8 cellular contexts compared by ENCODE assay signal in the genomic region with DNA sequence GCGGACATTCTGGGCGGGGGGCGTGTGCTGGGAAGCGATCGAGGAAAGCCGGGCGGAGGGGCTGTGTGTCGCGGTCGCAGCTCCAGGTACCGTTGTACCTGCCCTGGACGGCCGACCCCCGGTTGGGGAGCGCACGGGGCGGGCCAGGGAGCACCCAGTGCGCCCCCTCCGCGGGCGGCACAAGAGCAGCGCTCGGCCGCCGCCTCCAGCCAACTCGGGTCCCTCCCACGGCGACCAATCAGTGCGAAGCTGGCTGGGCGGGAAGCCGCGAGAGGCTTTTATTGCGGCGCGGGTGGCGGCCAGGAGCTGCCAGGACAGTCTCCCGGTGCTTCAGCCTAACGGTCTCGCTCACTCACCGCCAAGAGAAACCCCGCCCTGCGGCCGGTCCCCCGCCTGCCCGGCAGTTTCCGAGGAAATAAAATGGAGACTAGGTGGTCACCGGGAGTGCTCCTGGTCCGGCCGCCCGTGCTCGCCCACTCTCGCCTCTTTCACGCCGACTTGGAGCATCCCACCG. TPM values are rescaled to one million over a fixed set of nuclear protein-coding genes. Genes with fewer than 3 reads are reported as not detected.
A peak's percentile ranks its signal among the peaks of the same experiment; 100 is the strongest.
DNase-seq lines count a peak whose midpoint lies in the region; ATAC-seq, FAIRE-seq and TF ChIP-seq lines count a peak whose summit lies in the region.

No MANE protein-coding gene starts in this region.

- H3K36me3 ChIP-seq in right lobe of liver (no peaks in the 10 kb centered on the region), HepG2 (replicated peaks in 1 of 2; ENCODE audit: control insufficient read depth in 1 of 2, insufficient read depth in 2 of 2, low read length in 2 of 2) (no peaks in the 10 kb centered on the region), endodermal cell (ENCODE audit: control insufficient read depth, insufficient read depth, low read length) (no peaks in the 10 kb centered on the region), mesodermal cell (ENCODE audit: control insufficient read depth, insufficient read depth, low read length) (no peaks in the 10 kb centered on the region), tibial nerve (no peaks in the 10 kb centered on the region)

- POLR2A ChIA-PET in HepG2 (lab: Yijun Ruan, JAX) = no interaction called here

- TF ChIP-seq RAD21 in HepG2 (CRISPR knock-in tag; IDR thresholded peaks at IDR 0.05) = no peak

- H4K20me1 ChIP-seq in HepG2 (ENCODE audit: insufficient read depth, low read length) = no peaks in the 10 kb centered on the region

- H3K4me1 ChIP-seq in right lobe of liver (peaks cover 0 to 12% (median 0%) of the 10 kb centered on the region in 4 donors), HepG2 (ENCODE audit: insufficient read depth, low read length) (0 out of 2 replicates have a peak, but pooled peaks cover 6% of the 10 kb centered on the region), endodermal cell (ENCODE audit: control insufficient read depth, insufficient read depth, low read length) (peaks cover 5% of the 10 kb centered on the region), mesodermal cell (ENCODE audit: control insufficient read depth, insufficient read depth, low read length, poor library complexity, severe bottlenecking) (peaks cover 14% of the 10 kb centered on the region), tibial nerve (peaks cover 0 to 32% (median 6%) of the 10 kb centered on the region in 4 donors)

- H3K27me3 ChIP-seq in right lobe of liver = peaks cover 0 to 42% of the 10 kb centered on the region in 2 donors
- peaks cover 3 to 28% of the 10 kb centered on the region in 2 experiments; a peak in 3 of 5 replicates for H3K27me3 ChIP-seq in HepG2 (ENCODE audit: control insufficient read depth in 1 of 2, insufficient read depth in 2 of 2, low read length in 2 of 2)
- H3K27me3 ChIP-seq in endodermal cell (ENCODE audit: control insufficient read depth, insufficient read depth, low read length, poor library complexity, severe bottlenecking) = peaks cover 59% of the 10 kb centered on the region
- peaks cover 0 to 59% of the 10 kb centered on the region in 2 donors for H3K27me3 ChIP-seq in tibial nerve

- peaks cover 25% of the 10 kb centered on the region for H3K4me1 Mint-ChIP-seq in endodermal cell

- H3K79me2 ChIP-seq in HepG2 (ENCODE audit: insufficient read depth, low read length) = no peaks in the 10 kb centered on the region

- H2AFZ ChIP-seq in HepG2 (ENCODE audit: low read length) = no peak overlapping the region

- H3K9me3 ChIP-seq in right lobe of liver = no peaks in the 10 kb centered on the region
- H3K9me3 ChIP-seq in HepG2 (ENCODE audit: low read length) = no peaks in the 10 kb centered on the region
- no peaks in the 10 kb centered on the region for H3K9me3 ChIP-seq in endodermal cell (ENCODE audit: control insufficient read depth, low read length)
- H3K9me3 ChIP-seq in mesodermal cell (ENCODE audit: control insufficient read depth, low read length) = no peaks in the 10 kb centered on the region
- H3K9me3 ChIP-seq in tibial nerve = no peaks in the 10 kb centered on the region

- H3K27ac Mint-ChIP-seq in endodermal cell = no peak overlapping the region

- peak overlapping the region in 2 of 3 donors; percentile 18 to 37 for H3K4me3 ChIP-seq in right lobe of liver
- no peak overlapping the region for H3K4me3 ChIP-seq in HepG2 (replicated peaks in 1 of 3; ENCODE audit: insufficient read depth in 1 of 3, low read depth in 2 of 3, low read length in 3 of 3)
- H3K4me3 ChIP-seq in endodermal cell (ENCODE audit: low read length) = peak overlapping the region; percentile 89
- H3K4me3 ChIP-seq in mesodermal cell (ENCODE audit: extremely low read depth, insufficient read depth, low read length, poor library complexity, severe bottlenecking) = peak overlapping the region; percentile 52
- H3K4me3 ChIP-seq in tibial nerve = peak overlapping the region; percentile 31 to 61 (median 52)

- peak; percentile 60 to 68 (median 64) for ATAC-seq in right lobe of liver
- ATAC-seq in HepG2 = no peak
- ATAC-seq in HG02885 (IDR thresholded peaks at IDR 0.05; ENCODE audit: poor library complexity, unreplicated experiment) = no peak

- no TSS peak for BruUV-seq in HepG2 (replicated peaks; lab: Mats Ljungman, UMichigan)

- TF ChIP-seq EP300 in HepG2 (IDR thresholded peaks at IDR 0.05; ENCODE audit: low read depth in 2 of 2, low read length in 2 of 2) (no peak), HepG2 (CRISPR knock-in tag; IDR thresholded peaks at IDR 0.05; ENCODE audit: borderline replicate concordance) (no peak), tibial nerve (IDR thresholded peaks at IDR 0.05) (peak in 1 of 2 donors; percentile 46)

- no peak overlapping the region for H3K4me2 ChIP-seq in HepG2 (ENCODE audit: low read depth, low read length)

- H3K9ac ChIP-seq in HepG2 (ENCODE audit: insufficient read depth, low read depth, low read length) = no peak overlapping the region
- no peak overlapping the region for H3K9ac ChIP-seq in endodermal cell (ENCODE audit: extremely low read depth, low read length, poor library complexity, severe bottlenecking)

- H3K9me3 Mint-ChIP-seq in endodermal cell = no peaks in the 10 kb centered on the region

- under 1% methylated on average over 23 of the region's 55 CpGs for WGBS in right lobe of liver (ENCODE audit: insufficient coverage, low coverage, low lambda C conversion rate, missing lambda C conversion rate)
- 86% methylated on average over 29 of the region's 55 CpGs for WGBS in HepG2 (ENCODE audit: low lambda C conversion rate)
- WGBS in endodermal cell (ENCODE audit: insufficient coverage in 1 of 2, insufficient read length in 1 of 2), 2 experiments = 0% methylated on average over 9 to 55 of the region's 55 CpGs
- WGBS in mesodermal cell (ENCODE audit: insufficient coverage in 2 of 2), 2 experiments = 1% methylated on average over 49 to 55 of the region's 55 CpGs
- 2% methylated on average over 27 to 49 of the region's 55 CpGs for WGBS in tibial nerve, 2 donors

- in situ Hi-C loops in HepG2 (cut with HindIII; ENCODE audit: extremely low pct_ligation_motif_present, low pct_unique_long_range_greater_than_20kb) = no loop called here

- H3K27me3 Mint-ChIP-seq in endodermal cell (ENCODE audit: insufficient read depth) = peaks cover 72% of the 10 kb centered on the region

- intact Hi-C loops in right lobe of liver (cut with DNase I) = no loop called here
- intact Hi-C loops in HepG2 (cut with micrococcal nuclease; ENCODE audit: unreplicated experiment) = no loop called here

- peak overlapping the region; percentile 73 for H3K4me3 Mint-ChIP-seq in endodermal cell

- FAIRE-seq in HepG2 (lab: Jason Lieb, UNC) = no peak

- H3K27ac ChIP-seq in right lobe of liver = no peak overlapping the region
- no peak overlapping the region for H3K27ac ChIP-seq in HepG2 (ENCODE audit: extremely low read length, insufficient read depth, low read length)
- no peak overlapping the region for H3K27ac ChIP-seq in endodermal cell (ENCODE audit: low read depth, low read length)
- no peak overlapping the region for H3K27ac ChIP-seq in mesodermal cell (ENCODE audit: low read depth, low read length, severe bottlenecking)
- peak overlapping the region; percentile 3 to 80 (median 59) for H3K27ac ChIP-seq in tibial nerve

- TF ChIP-seq POLR2A in right lobe of liver (IDR thresholded peaks at IDR 0.05) = no peak
- no peak for TF ChIP-seq POLR2A in HepG2 (IDR thresholded peaks at IDR 0.05; ENCODE audit: insufficient read depth in 1 of 2, low read depth in 2 of 2, low read length in 2 of 2)
- peak in 1 of 2 donors; percentile 30 for TF ChIP-seq POLR2A in tibial nerve (IDR thresholded peaks at IDR 0.05)

- no peaks in the 10 kb centered on the region for H3K36me3 Mint-ChIP-seq in endodermal cell (ENCODE audit: low read depth)

- DNase-seq in right lobe of liver = peak; percentile 27 to 54 (median 48)
- DNase-seq in HepG2 (ENCODE audit: low spot score) = no peak
- peak; percentile 30 for DNase-seq in NCI-H82 treated with DMSO at 0.1 percent for 48 hours (lab: John Stamatoyannopoulos, UW; ENCODE audit: unreplicated experiment)
- peak; percentile 84 for DNase-seq in endodermal cell
- no peak for DNase-seq in tibial nerve (ENCODE audit: low spot score in 2 of 2)
- DNase-seq in NCI-H226 = no peak

- TF ChIP-seq CTCF in right lobe of liver (IDR thresholded peaks at IDR 0.05) (no peak), HepG2 (CRISPR knock-in tag; IDR thresholded peaks at IDR 0.05) (no peak), endodermal cell (conservative IDR thresholded peaks at IDR 0.05) (no peak), tibial nerve (IDR thresholded peaks at IDR 0.05) (no peak)

- CTCF ChIA-PET in HepG2 (lab: Yijun Ruan, JAX; ENCODE audit: low intra/inter-chr PET ratio, low total read pairs) = no interaction called here

TF ChIP-seq in HepG2, 621 proteins besides CTCF, POLR2A, EP300 and RAD21 (continues in another document):
- no peak for TF ChIP-seq CHD4 (IDR thresholded peaks at IDR 0.05; ENCODE audit: borderline replicate concordance, low read length)

RNA-seq across cellular contexts. Expression of gene NCAM1, which starts 1.7 kb away (rescaled TPM):
- total RNA-seq in right lobe of liver = 1 to 10 TPM; 1.2 to 2.4 (median 1.8) TPM
- total RNA-seq in HepG2 (2016; rRNA removed; fragmentation: Illumina TruSeq; extraction: Trizol) = not detected in 2 replicates
- not detected in 2 replicates for total RNA-seq in HepG2 (2016; cell fraction: cytosol; rRNA removed; fragmentation: Illumina TruSeq; extraction: Trizol; ENCODE audit: low read depth)
- not detected in 2 replicates for total RNA-seq in HepG2 (2016; cell fraction: insoluble cytoplasmic fraction; rRNA removed; fragmentation: Illumina TruSeq; extraction: Trizol)
- not detected in 2 replicates for total RNA-seq in HepG2 (2016; cell fraction: membrane; rRNA removed; fragmentation: Illumina TruSeq; extraction: Trizol)
- total RNA-seq in HepG2 (2016; cell fraction: nucleus; rRNA removed; fragmentation: Illumina TruSeq; extraction: Trizol) = not detected in 2 replicates
- 0.05 TPM in 2 replicates for polyA plus RNA-seq in HepG2 (2011; rRNA removed)
- 0.05 and 0.15 TPM in 2 replicates for polyA plus RNA-seq in HepG2 (2011; cell fraction: cytosol; rRNA removed)
- 0.13 TPM in 1 of 2 replicates, not detected in the other for polyA plus RNA-seq in HepG2 (2011; cell fraction: nucleus; rRNA removed)
- polyA plus RNA-seq in HepG2 (2012) = 0.04 and 0.11 TPM in 2 replicates
- polyA plus RNA-seq in HepG2 (2016; cell fraction: cytosol; fragmentation: Illumina TruSeq; extraction: Trizol; ENCODE audit: low read depth) = not detected in 2 replicates
- polyA plus RNA-seq in HepG2 (2016; cell fraction: insoluble cytoplasmic fraction; fragmentation: Illumina TruSeq; extraction: Trizol; ENCODE audit: low read depth) = not detected in 2 replicates
- not detected in 2 replicates for polyA plus RNA-seq in HepG2 (2016; cell fraction: membrane; fragmentation: Illumina TruSeq; extraction: Trizol; ENCODE audit: low read depth)
- polyA plus RNA-seq in HepG2 (2016; cell fraction: nucleus; fragmentation: Illumina TruSeq; extraction: Trizol; ENCODE audit: insufficient read depth, low read depth) = not detected in 2 replicates
- polyA minus RNA-seq in HepG2 (2011; rRNA and poly(A)+ RNA removed; ENCODE audit: low replicate concordance) = 1.6 TPM in 1 of 2 replicates, not detected in the other
- not detected in 2 replicates for polyA minus RNA-seq in HepG2 (2011; cell fraction: cytosol; rRNA and poly(A)+ RNA removed)
- polyA minus RNA-seq in HepG2 (2011; cell fraction: nucleus; rRNA and poly(A)+ RNA removed) = 0.13 TPM in 1 of 2 replicates, not detected in the other
- 1 to 10 TPM; 1.6 to 2.9 TPM for total RNA-seq in endodermal cell
- polyA plus RNA-seq in endodermal cell (2013, experiment 1 of 2) = 80.8 TPM
- 75.8 TPM for polyA plus RNA-seq in endodermal cell (2013, experiment 2 of 2)
- 32.2 TPM for polyA plus RNA-seq in mesodermal cell (2013, experiment 1 of 2)
- 29.0 TPM for polyA plus RNA-seq in mesodermal cell (2013, experiment 2 of 2)
- total RNA-seq in tibial nerve = 100 to 1,000 TPM in 1 of 4 donors, 10 to 100 TPM in 3; 57.3 to 121 (median 76.1) TPM

Comparison
In these comparisons a context has a peak if more than half of its experiments do, and no peak if none do; other contexts are left out.
1. ATAC-seq: peak in right lobe of liver (4 of 4); none in HepG2 (single experiment) and HG02885 (single experiment).
2. DNase-seq: peak in right lobe of liver (3 of 3), NCI-H82 treated with DMSO at 0.1 percent for 48 hours (single experiment) and endodermal cell (single experiment); none in HepG2 (single experiment), tibial nerve (0 of 2) and NCI-H226 (single experiment).
3. H3K4me3 ChIP-seq: peak in right lobe of liver (2 of 3), endodermal cell (single experiment), mesodermal cell (single experiment) and tibial nerve (4 of 4); none in HepG2 (0 of 3).
4. H3K27ac ChIP-seq: peak in tibial nerve (4 of 4); none in right lobe of liver (0 of 3), HepG2 (single experiment), endodermal cell (single experiment) and mesodermal cell (single experiment).
5. RNA of gene NCAM1, which starts 1.7 kb away (total RNA-seq): 57.3 to 121 TPM in tibial nerve; 1.6 to 2.9 TPM in endodermal cell, 1.2 to 2.4 TPM in right lobe of liver and not detected in HepG2; every median in the first group is over 10 times any median in the second.